ENCODE assay signal across 3 cellular contexts in the genomic region with DNA sequence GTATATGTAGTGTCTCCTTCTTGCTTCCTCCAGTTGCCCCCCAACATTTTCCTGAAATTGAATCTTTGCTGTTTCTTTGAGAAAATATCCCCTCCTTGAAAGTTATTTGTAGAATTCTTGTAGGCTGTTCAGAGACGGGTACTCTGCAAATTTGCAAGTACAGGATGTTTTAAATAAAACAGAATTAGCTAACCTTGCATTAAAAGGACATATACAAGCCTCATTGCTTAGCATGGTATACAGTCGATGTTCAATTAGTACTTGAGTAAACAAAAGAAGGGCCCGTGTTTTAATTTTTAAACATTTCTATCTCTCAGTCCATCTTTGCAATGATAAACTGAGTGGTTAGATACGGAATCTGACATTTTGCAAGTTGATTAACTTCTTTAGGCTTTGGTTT.
TF ChIP-seq lines count a peak whose summit lies in the region.

No MANE protein-coding gene starts in this region.

TF ChIP-seq in HepG2, 621 proteins besides CTCF, POLR2A, EP300 and RAD21:
- TF ChIP-seq JARID2 (CRISPR knock-in tag; IDR thresholded peaks at IDR 0.05; ENCODE audit: insufficient replicate concordance), result no peak
- TF ChIP-seq MLLT10 (CRISPR knock-in tag; IDR thresholded peaks at IDR 0.05), result no peak
- no peak for TF ChIP-seq ZBTB7B (CRISPR knock-in tag; IDR thresholded peaks at IDR 0.05)
- no peak for TF ChIP-seq ZNF224 (CRISPR knock-in tag; IDR thresholded peaks at IDR 0.05)
- peak in 1 of 2 experiments; percentile 52; a peak in 3 of 4 replicates for TF ChIP-seq MAFK (conservative IDR thresholded peaks at IDR 0.05 in 1 of 2, IDR thresholded peaks at IDR 0.05 in 1 of 2; ENCODE audit: low read length in 2 of 2)
- TF ChIP-seq, protein P1, sequence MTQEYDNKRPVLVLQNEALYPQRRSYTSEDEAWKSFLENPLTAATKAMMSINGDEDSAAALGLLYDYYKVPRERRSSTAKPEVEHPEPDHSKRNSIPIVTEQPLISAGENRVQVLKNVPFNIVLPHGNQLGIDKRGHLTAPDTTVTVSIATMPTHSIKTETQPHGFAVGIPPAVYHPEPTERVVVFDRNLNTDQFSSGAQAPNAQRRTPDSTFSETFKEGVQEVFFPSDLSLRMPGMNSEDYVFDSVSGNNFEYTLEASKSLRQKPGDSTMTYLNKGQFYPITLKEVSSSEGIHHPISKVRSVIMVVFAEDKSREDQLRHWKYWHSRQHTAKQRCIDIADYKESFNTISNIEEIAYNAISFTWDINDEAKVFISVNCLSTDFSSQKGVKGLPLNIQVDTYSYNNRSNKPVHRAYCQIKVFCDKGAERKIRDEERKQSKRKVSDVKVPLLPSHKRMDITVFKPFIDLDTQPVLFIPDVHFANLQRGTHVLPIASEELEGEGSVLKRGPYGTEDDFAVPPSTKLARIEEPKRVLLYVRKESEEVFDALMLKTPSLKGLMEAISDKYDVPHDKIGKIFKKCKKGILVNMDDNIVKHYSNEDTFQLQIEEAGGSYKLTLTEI (CRISPR knock-in tag; conservative IDR thresholded peaks at IDR 0.05), result no peak
- TF ChIP-seq MAFF (IDR thresholded peaks at IDR 0.05; ENCODE audit: low read depth, low read length), result 0 out of 2 replicates have a peak, but pooled peaks have one; percentile 28
- no peak for TF ChIP-seq THAP11 (CRISPR knock-in tag; IDR thresholded peaks at IDR 0.05)
- no peak for TF ChIP-seq ZBTB26 (CRISPR knock-in tag; IDR thresholded peaks at IDR 0.05; ENCODE audit: borderline replicate concordance)
TF ChIP-seq in HepG2: peak in this region for 2.

TF ChIP-seq in WTC11, 78 proteins besides CTCF, POLR2A, EP300 and RAD21:
- no peak for TF ChIP-seq ZNF317 (CRISPR knock-in tag; IDR thresholded peaks at IDR 0.05; ENCODE audit: borderline replicate concordance, low read depth)
- no peak for TF ChIP-seq NR2C2 (CRISPR knock-in tag; IDR thresholded peaks at IDR 0.05)
- TF ChIP-seq, protein P2, sequence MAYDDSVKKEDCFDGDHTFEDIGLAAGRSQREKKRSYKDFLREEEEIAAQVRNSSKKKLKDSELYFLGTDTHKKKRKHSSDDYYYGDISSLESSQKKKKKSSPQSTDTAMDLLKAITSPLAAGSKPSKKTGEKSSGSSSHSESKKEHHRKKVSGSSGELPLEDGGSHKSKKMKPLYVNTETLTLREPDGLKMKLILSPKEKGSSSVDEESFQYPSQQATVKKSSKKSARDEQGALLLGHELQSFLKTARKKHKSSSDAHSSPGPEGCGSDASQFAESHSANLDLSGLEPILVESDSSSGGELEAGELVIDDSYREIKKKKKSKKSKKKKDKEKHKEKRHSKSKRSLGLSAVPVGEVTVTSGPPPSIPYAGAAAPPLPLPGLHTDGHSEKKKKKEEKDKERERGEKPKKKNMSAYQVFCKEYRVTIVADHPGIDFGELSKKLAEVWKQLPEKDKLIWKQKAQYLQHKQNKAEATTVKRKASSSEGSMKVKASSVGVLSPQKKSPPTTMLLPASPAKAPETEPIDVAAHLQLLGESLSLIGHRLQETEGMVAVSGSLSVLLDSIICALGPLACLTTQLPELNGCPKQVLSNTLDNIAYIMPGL (CRISPR knock-in tag; IDR thresholded peaks at IDR 0.05), result no peak
- TF ChIP-seq FOXP1 (CRISPR knock-in tag; IDR thresholded peaks at IDR 0.05; ENCODE audit: borderline replicate concordance), result no peak
- no peak for TF ChIP-seq FOXJ3 (CRISPR knock-in tag; IDR thresholded peaks at IDR 0.05; ENCODE audit: borderline replicate concordance)
- no peak for TF ChIP-seq ELF4 (CRISPR knock-in tag; IDR thresholded peaks at IDR 0.05; ENCODE audit: low read depth)
- TF ChIP-seq SOX15 (CRISPR knock-in tag; IDR thresholded peaks at IDR 0.05), result no peak
- no peak for TF ChIP-seq ZNF512 (CRISPR knock-in tag; IDR thresholded peaks at IDR 0.05; ENCODE audit: borderline replicate concordance)

TF ChIP-seq in K562, 482 proteins besides CTCF, POLR2A, EP300 and RAD21:
- no peak for TF ChIP-seq GABPB1 (CRISPR knock-in tag; IDR thresholded peaks at IDR 0.05)
- TF ChIP-seq ZNF584 (CRISPR knock-in tag; IDR thresholded peaks at IDR 0.05; ENCODE audit: low read depth), result no peak
- TF ChIP-seq, protein P3, sequence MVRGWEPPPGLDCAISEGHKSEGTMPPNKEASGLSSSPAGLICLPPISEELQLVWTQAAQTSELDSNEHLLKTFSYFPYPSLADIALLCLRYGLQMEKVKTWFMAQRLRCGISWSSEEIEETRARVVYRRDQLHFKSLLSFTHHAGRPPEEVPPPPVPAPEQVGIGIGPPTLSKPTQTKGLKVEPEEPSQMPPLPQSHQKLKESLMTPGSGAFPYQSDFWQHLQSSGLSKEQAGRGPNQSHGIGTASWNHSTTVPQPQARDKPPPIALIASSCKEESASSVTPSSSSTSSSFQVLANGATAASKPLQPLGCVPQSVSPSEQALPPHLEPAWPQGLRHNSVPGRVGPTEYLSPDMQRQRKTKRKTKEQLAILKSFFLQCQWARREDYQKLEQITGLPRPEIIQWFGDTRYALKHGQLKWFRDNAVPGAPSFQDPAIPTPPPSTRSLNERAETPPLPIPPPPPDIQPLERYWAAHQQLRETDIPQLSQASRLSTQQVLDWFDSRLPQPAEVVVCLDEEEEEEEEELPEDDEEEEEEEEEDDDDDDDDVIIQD (CRISPR knock-in tag; IDR thresholded peaks at IDR 0.05), result no peak
- TF ChIP-seq ZNF316 (IDR thresholded peaks at IDR 0.05), result peak; percentile 68
- TF ChIP-seq MAFK (IDR thresholded peaks at IDR 0.05; ENCODE audit: low read length), result peak; percentile 31; the same call in 1 of the 2 replicates
- TF ChIP-seq HMBOX1 (IDR thresholded peaks at IDR 0.05), result 0 out of 2 replicates have a peak, but pooled peaks have one; percentile 32
